ENCODE assay signal across 14 cellular contexts in the genomic region with DNA sequence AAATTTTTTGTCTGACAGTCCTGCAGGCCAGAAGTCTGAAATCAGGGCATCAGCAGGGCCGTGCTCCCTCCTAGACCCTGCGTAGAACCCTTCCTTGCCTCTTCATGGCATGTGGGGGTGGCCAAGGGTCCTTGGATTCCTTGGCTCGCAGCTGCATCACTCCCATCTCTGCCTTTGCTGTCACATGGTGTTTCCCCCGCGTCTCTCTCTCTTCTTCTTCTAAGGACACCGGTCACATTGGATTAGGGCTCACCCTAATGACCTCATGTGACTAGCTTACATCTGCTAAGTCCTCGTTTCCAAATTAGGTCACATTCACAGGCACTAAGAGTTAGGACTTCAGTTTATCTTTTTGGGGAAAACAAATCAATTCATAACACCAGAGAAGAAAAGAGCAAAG. TPM values are rescaled to one million over a fixed set of nuclear protein-coding genes. Genes with fewer than 3 reads are reported as not detected.
DNase-seq lines count a peak whose midpoint lies in the region; ATAC-seq and TF ChIP-seq lines count a peak whose summit lies in the region.
"Had no signal": no experiment of that assay in that cellular context is flagged by ENCODE, and none has a peak within 500 bp of the region (broad histone marks: within the 10 kb centered on the region; RNA-seq: fewer than 3 reads in every experiment).

No MANE protein-coding gene starts in this region.

- no peak overlapping the region for H3K9ac ChIP-seq in OCI-LY1 (ENCODE audit: low read length)

- TF ChIP-seq CTCF in OCI-LY1 (IDR thresholded peaks at IDR 0.05; ENCODE audit: low read length) = no peak

- H3K27ac ChIP-seq in ACC112 (ENCODE audit: low read depth, low read length) (peak overlapping the region; percentile 84), OCI-LY1 (ENCODE audit: low read depth, low read length, poor library complexity, severe bottlenecking) (peak overlapping the region; percentile 2)

- H3K9me3 ChIP-seq in OCI-LY1 (ENCODE audit: low read length) = no peaks in the 10 kb centered on the region

- no peak overlapping the region for H3K4me3 Mint-ChIP-seq in effector memory CD8-positive, alpha-beta T cell
- H3K4me3 Mint-ChIP-seq in natural killer cell treated with Interleukin-12 subunit alpha and Interleukin-12 subunit beta and Interleukin-15 and Interleukin-18, amount 100 ng/mL, for 72 hours = no peak overlapping the region

- H2AFZ ChIP-seq in ACC112 (ENCODE audit: low read length, unreplicated experiment) (peak overlapping the region; percentile 37), OCI-LY1 (ENCODE audit: low read length) (no peak overlapping the region)

- no peaks in the 10 kb centered on the region for H3K9me2 ChIP-seq in OCI-LY1 (ENCODE audit: low read depth, low read length)

- H3K36me3 ChIP-seq in ACC112 (ENCODE audit: insufficient read depth, low read length) (no peaks in the 10 kb centered on the region), OCI-LY1 (ENCODE audit: insufficient read depth, low read length) (no peaks in the 10 kb centered on the region)

- H3K4me1 Mint-ChIP-seq in effector memory CD8-positive, alpha-beta T cell (ENCODE audit: low read depth in 2 of 2) = peaks cover 53 to 63% of the 10 kb centered on the region in 2 donors
- peaks cover 48 to 61% of the 10 kb centered on the region in 2 donors for H3K4me1 Mint-ChIP-seq in natural killer cell treated with Interleukin-12 subunit alpha and Interleukin-12 subunit beta and Interleukin-15 and Interleukin-18, amount 100 ng/mL, for 72 hours (ENCODE audit: low read depth in 2 of 2)

- no peak for ATAC-seq in effector memory CD8-positive, alpha-beta T cell (replicated peaks)
- ATAC-seq in natural killer cell treated with Interleukin-12 subunit alpha and Interleukin-12 subunit beta and Interleukin-15 and Interleukin-18, amount 100 ng/mL, for 72 hours = no peak
- no peak for ATAC-seq in stimulated activated naive CD8-positive, alpha-beta T cell treated with anti-CD3 and anti-CD28 coated beads, Interleukin-15, Interleukin-2, amounts not matched to agents 100 U/mL and 50 U/mL, for 24 hours

- H3K4me2 ChIP-seq in OCI-LY1 (ENCODE audit: low read length) = no peak overlapping the region

- no peaks in the 10 kb centered on the region for H3F3A ChIP-seq in OCI-LY1 (ENCODE audit: insufficient read depth, low read length)

- peaks cover 31% of the 10 kb centered on the region for H3K79me2 ChIP-seq in ACC112 (ENCODE audit: control insufficient read depth, insufficient read depth, low read length, unreplicated experiment)
- no peaks in the 10 kb centered on the region for H3K79me2 ChIP-seq in OCI-LY1 (ENCODE audit: insufficient read depth, low read length)

- no peak for DNase-seq in effector memory CD8-positive, alpha-beta T cell
- DNase-seq in natural killer cell treated with Interleukin-12 subunit alpha and Interleukin-12 subunit beta and Interleukin-15 and Interleukin-18, amount 100 ng/mL, for 72 hours (ENCODE audit: low spot score) = no peak
- no peak for DNase-seq in stimulated activated naive CD8-positive, alpha-beta T cell treated with anti-CD3 and anti-CD28 coated beads, Interleukin-15, Interleukin-2, amounts not matched to agents 100 U/mL and 50 U/mL, for 24 hours
- DNase-seq in activated CD4-positive, alpha-beta T cell treated with anti-CD3 and anti-CD28 coated beads for 4 hours = no peak
- DNase-seq in amygdala (lab: John Stamatoyannopoulos, UW) (no peak), iPS-NIHi7 (ENCODE audit: extremely low spot score) (no peak)
- DNase-seq: activated CD4-positive, CD25-positive, alpha-beta regulatory T cell; effector CD8-positive, alpha-beta T cell; GOT3; NCI-H2081 treated with DMSO at 0.1 percent for 48 hours; occipital lobe; stimulated activated CD4-positive, alpha-beta T cell treated with anti-CD3 and anti-CD28 coated beads, Interleukin-12 subunit alpha, Interleukin-12 subunit beta, amount 100 ng/mL, for 4 hours had no signal

- H3K9me3 Mint-ChIP-seq in effector memory CD8-positive, alpha-beta T cell = no peaks in the 10 kb centered on the region
- no peaks in the 10 kb centered on the region for H3K9me3 Mint-ChIP-seq in natural killer cell treated with Interleukin-12 subunit alpha and Interleukin-12 subunit beta and Interleukin-15 and Interleukin-18, amount 100 ng/mL, for 72 hours

- peaks cover 33% of the 10 kb centered on the region for H3K4me1 ChIP-seq in ACC112 (ENCODE audit: control insufficient read depth, insufficient read depth, low read length, unreplicated experiment)
- peaks cover 38% of the 10 kb centered on the region for H3K4me1 ChIP-seq in OCI-LY1 (ENCODE audit: insufficient read depth, low read length, severe bottlenecking)

- H3K4me3 ChIP-seq in ACC112 (ENCODE audit: low read depth, low read length) = no peak overlapping the region
- no peak overlapping the region for H3K4me3 ChIP-seq in OCI-LY1 (ENCODE audit: low read depth, low read length, poor library complexity, severe bottlenecking)

- peaks cover 5% of the 10 kb centered on the region for H3K36me3 Mint-ChIP-seq in effector memory CD8-positive, alpha-beta T cell (ENCODE audit: insufficient read depth)
- no peaks in the 10 kb centered on the region for H3K36me3 Mint-ChIP-seq in natural killer cell treated with Interleukin-12 subunit alpha and Interleukin-12 subunit beta and Interleukin-15 and Interleukin-18, amount 100 ng/mL, for 72 hours

- H3K27me3 ChIP-seq in ACC112 (ENCODE audit: insufficient read depth, low read length) (no peaks in the 10 kb centered on the region), OCI-LY1 (ENCODE audit: insufficient read depth, low read length) (no peaks in the 10 kb centered on the region)

- H3K27me3 Mint-ChIP-seq in effector memory CD8-positive, alpha-beta T cell = no peaks in the 10 kb centered on the region
- no peaks in the 10 kb centered on the region for H3K27me3 Mint-ChIP-seq in natural killer cell treated with Interleukin-12 subunit alpha and Interleukin-12 subunit beta and Interleukin-15 and Interleukin-18, amount 100 ng/mL, for 72 hours

- H4K20me1 ChIP-seq in OCI-LY1 (ENCODE audit: insufficient read depth, low read length) = no peaks in the 10 kb centered on the region

- peak overlapping the region; percentile 46 to 61 for H3K27ac Mint-ChIP-seq in effector memory CD8-positive, alpha-beta T cell
- H3K27ac Mint-ChIP-seq in natural killer cell treated with Interleukin-12 subunit alpha and Interleukin-12 subunit beta and Interleukin-15 and Interleukin-18, amount 100 ng/mL, for 72 hours = peak overlapping the region; percentile 13 to 50

RNA-seq across cellular contexts. Expression of a gene that starts 12.0 kb away (rescaled TPM):
- 10 to 100 TPM; 10.4 to 12.5 TPM for total RNA-seq in natural killer cell treated with Interleukin-12 subunit alpha and Interleukin-12 subunit beta and Interleukin-15 and Interleukin-18, amount 100 ng/mL, for 72 hours
